In the genomic region with DNA sequence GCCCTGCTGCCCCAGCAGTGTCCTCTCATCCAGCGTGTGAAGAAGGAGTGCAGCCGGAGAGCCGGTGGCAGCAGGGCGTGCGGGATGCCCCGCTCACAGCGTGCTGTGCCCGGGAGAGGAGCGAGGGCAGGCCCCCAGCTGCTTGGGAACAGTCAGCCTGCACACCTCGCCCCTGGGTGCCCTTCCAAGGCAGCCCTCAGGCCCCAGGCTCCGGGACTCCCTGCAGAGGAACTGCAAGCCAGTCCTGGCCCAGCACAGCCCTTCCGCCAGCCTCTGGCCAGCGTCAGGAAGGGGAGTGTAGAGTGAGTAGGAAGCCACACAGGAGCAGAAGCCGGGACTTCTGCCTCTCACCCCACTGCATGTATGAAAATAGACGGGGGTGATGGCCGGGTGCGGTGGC, we compare ENCODE assay signal across 2 cellular contexts.
TF ChIP-seq lines count a peak whose summit lies in the region.

No MANE protein-coding gene starts in this region.

TF ChIP-seq in liver, 16 proteins besides CTCF, POLR2A, EP300 and RAD21:
- TF ChIP-seq, protein P1, sequence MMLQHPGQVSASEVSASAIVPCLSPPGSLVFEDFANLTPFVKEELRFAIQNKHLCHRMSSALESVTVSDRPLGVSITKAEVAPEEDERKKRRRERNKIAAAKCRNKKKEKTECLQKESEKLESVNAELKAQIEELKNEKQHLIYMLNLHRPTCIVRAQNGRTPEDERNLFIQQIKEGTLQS (IDR thresholded peaks at IDR 0.05), result no peak
- TF ChIP-seq YY1 (IDR thresholded peaks at IDR 0.05) (no peak), NR2F2 (IDR thresholded peaks at IDR 0.05) (no peak), RXRA (IDR thresholded peaks at IDR 0.05) (no peak), JUND (IDR thresholded peaks at IDR 0.05) (no peak), FOXA1 (IDR thresholded peaks at IDR 0.05) (no peak), TAF1 (conservative IDR thresholded peaks at IDR 0.05) (no peak), GABPA (IDR thresholded peaks at IDR 0.05 in 1 of 2, conservative IDR thresholded peaks at IDR 0.05 in 1 of 2) (no peak), HNF4A (conservative IDR thresholded peaks at IDR 0.05) (no peak), HNF4G (IDR thresholded peaks at IDR 0.05) (no peak), FOXA2 (IDR thresholded peaks at IDR 0.05) (no peak), EGR1 (IDR thresholded peaks at IDR 0.05; ENCODE audit: low read depth in 2 of 2) (no peak)
- TF ChIP-seq, protein P2, sequence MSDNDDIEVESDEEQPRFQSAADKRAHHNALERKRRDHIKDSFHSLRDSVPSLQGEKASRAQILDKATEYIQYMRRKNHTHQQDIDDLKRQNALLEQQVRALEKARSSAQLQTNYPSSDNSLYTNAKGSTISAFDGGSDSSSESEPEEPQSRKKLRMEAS (IDR thresholded peaks at IDR 0.05), result no peak
- TF ChIP-seq, protein P3, sequence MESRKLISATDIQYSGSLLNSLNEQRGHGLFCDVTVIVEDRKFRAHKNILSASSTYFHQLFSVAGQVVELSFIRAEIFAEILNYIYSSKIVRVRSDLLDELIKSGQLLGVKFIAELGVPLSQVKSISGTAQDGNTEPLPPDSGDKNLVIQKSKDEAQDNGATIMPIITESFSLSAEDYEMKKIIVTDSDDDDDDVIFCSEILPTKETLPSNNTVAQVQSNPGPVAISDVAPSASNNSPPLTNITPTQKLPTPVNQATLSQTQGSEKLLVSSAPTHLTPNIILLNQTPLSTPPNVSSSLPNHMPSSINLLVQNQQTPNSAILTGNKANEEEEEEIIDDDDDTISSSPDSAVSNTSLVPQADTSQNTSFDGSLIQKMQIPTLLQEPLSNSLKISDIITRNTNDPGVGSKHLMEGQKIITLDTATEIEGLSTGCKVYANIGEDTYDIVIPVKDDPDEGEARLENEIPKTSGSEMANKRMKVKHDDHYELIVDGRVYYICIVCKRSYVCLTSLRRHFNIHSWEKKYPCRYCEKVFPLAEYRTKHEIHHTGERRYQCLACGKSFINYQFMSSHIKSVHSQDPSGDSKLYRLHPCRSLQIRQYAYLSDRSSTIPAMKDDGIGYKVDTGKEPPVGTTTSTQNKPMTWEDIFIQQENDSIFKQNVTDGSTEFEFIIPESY (IDR thresholded peaks at IDR 0.05), result no peak

TF ChIP-seq in HepG2, 621 proteins besides CTCF, POLR2A, EP300 and RAD21 (continued from another document):
- TF ChIP-seq, protein P4, sequence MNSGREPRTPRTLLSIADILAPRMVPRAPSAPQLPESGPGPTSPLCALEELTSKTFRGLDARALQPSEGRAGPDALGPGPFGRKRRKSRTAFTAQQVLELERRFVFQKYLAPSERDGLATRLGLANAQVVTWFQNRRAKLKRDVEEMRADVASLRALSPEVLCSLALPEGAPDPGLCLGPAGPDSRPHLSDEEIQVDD (CRISPR knock-in tag; IDR thresholded peaks at IDR 0.05; ENCODE audit: borderline replicate concordance), result no peak
- TF ChIP-seq MBD4 (IDR thresholded peaks at IDR 0.05; ENCODE audit: borderline replicate concordance, low read length) (no peak), KAT8 (CRISPR knock-in tag; IDR thresholded peaks at IDR 0.05) (no peak), SRSF9 (IDR thresholded peaks at IDR 0.05; ENCODE audit: borderline replicate concordance, insufficient read depth, low read depth, low read length, poor library complexity, severe bottlenecking) (no peak), SOX5 (CRISPR knock-in tag; IDR thresholded peaks at IDR 0.05; ENCODE audit: borderline replicate concordance) (no peak), NFKBIZ (CRISPR knock-in tag; IDR thresholded peaks at IDR 0.05) (no peak), KAT2B (IDR thresholded peaks at IDR 0.05; ENCODE audit: borderline replicate concordance, low read depth, low read length) (no peak)
